Comparison of ENCODE assay signal across 18 cellular contexts in genomic region chr2:27281855-27282559, GRCh38. TPM values are rescaled to one million over a fixed set of nuclear protein-coding genes. Genes with fewer than 3 reads are reported as not detected.
DNase-seq lines count a peak whose midpoint lies in the region; ATAC-seq and TF ChIP-seq lines count a peak whose summit lies in the region.
"Had no signal": no experiment of that assay in that cellular context is flagged by ENCODE, and none has a peak within 500 bp of the region (broad histone marks: within the 10 kb centered on the region; RNA-seq: fewer than 3 reads in every experiment).

Gene TRIM54, plus strand, starts transcription at chr2:27282429. Its CDS starts 303 bp downstream, at chr2:27282732.

- peak within 1 kb of the TSS; percentile 20 for H3K4me3 ChIP-seq in HAP-1
- H3K4me3 ChIP-seq in hepatocyte: no peak within 1 kb of the TSS

- TF ChIP-seq CTCF in hepatocyte (IDR thresholded peaks at IDR 0.05; ENCODE audit: poor library complexity): no peak

- in situ Hi-C loops in HAP-1 (cut with MboI; ENCODE audit: low sequenced_read_pairs): loop anchor here (10.0 kb wide), 2 partner anchors 177 to 317 kb away; no protein-coding TSS in a partner anchor

- DNase-seq in HAP-1 (ENCODE audit: low spot score in 2 of 2) (peak; percentile 84 to 94), amniotic epithelial cell (ENCODE audit: low read depth) (peak; percentile 46), hepatic stellate cell (ENCODE audit: low spot score) (peak; percentile 74), sciatic nerve (ENCODE audit: low spot score) (no peak), hepatocyte (ENCODE audit: low spot score) (no peak), AML-193 (lab: John Stamatoyannopoulos, UW) (no peak), mucosa of gallbladder (ENCODE audit: low spot score) (no peak)
- DNase-seq in stimulated activated CD4-positive, alpha-beta T cell treated with anti-CD3 and anti-CD28 coated beads, Interleukin-12 subunit alpha, Interleukin-12 subunit beta, amount 100 ng/mL, for 4 hours: no peak
- DNase-seq: activated CD4-positive, alpha-beta memory T cell treated with anti-CD3 and anti-CD28 coated beads, Interleukin-2, amount 10 ng/mL, durations not matched to agents 7 days and 5 days; activated effector memory CD4-positive, alpha-beta T cell treated with anti-CD3 and anti-CD28 coated beads, Interleukin-2, amount 50 U/mL, for 16 hours; DND-41; GOT3; NCI-H1048; NCI-H446; RPMI8226 had no signal

- H4K20me1 ChIP-seq in hepatocyte (ENCODE audit: insufficient read depth, poor library complexity, severe bottlenecking): no peaks in the 10 kb centered on the region

- no peak within 1 kb of the TSS for H3K27ac ChIP-seq in hepatocyte

- H3K4me1 ChIP-seq in HAP-1: peaks cover 58% of the 10 kb centered on the region
- H3K4me1 ChIP-seq in hepatocyte (ENCODE audit: insufficient read depth): no peaks in the 10 kb centered on the region

- H3K4me2 ChIP-seq in hepatocyte: no peak within 1 kb of the TSS

- H3K36me3 ChIP-seq in HAP-1 (replicated peaks) (no peaks in the 10 kb centered on the region), hepatocyte (replicated peaks; ENCODE audit: insufficient read depth, low read depth) (no peaks in the 10 kb centered on the region)
- H3K36me3 ChIP-seq: BE2C had no signal

- intact Hi-C loops in sciatic nerve (cut with DNase I): loop anchor here (10.0 kb wide), 1 partner anchor 187 kb away; no protein-coding TSS in a partner anchor

- H3K79me2 ChIP-seq in hepatocyte: no peaks in the 10 kb centered on the region

- no peak within 1 kb of the TSS for H2AFZ ChIP-seq in hepatocyte

- 75% methylated on average over 5 of the region's 5 CpGs for WGBS in hepatocyte (ENCODE audit: low lambda C conversion rate, missing lambda C conversion rate)

- no peaks in the 10 kb centered on the region for H3K9me2 ChIP-seq in hepatocyte (replicated peaks; ENCODE audit: insufficient read depth)

- H3K27me3 ChIP-seq in HAP-1 (ENCODE audit: low read depth) (no peaks in the 10 kb centered on the region), hepatocyte (peaks cover 17% of the 10 kb centered on the region)
- H3K27me3 ChIP-seq: BE2C had no signal

- peak; percentile 17 for ATAC-seq in sciatic nerve
- ATAC-seq: stimulated activated memory B cell treated with anti-CD40 and anti-IgM and Interleukin-4, amounts not matched to agents 10 μg/mL and 1 μg/mL and 100 μg/mL, for 72 hours had no signal

- no peaks in the 10 kb centered on the region for H3K9me3 ChIP-seq in HAP-1
- no peaks in the 10 kb centered on the region for H3K9me3 ChIP-seq in hepatocyte (ENCODE audit: low read depth)
- H3K9me3 ChIP-seq: BE2C had no signal

RNA-seq across cellular contexts. Expression of gene TRIM54, which starts in this region (rescaled TPM):
- total RNA-seq in sciatic nerve (0.31 TPM), hepatocyte (not detected in 2 replicates), mucosa of gallbladder (0.26 TPM)
- not detected in 2 replicates for polyA plus RNA-seq in hepatocyte
- total RNA-seq: bronchial epithelial cell had no signal

Comparison
In these comparisons a context has a peak if more than half of its experiments do, and no peak if none do; other contexts are left out.
1. Peak in ATAC-seq in sciatic nerve; RNA of the gene not detected or under 1 TPM.
2. DNase-seq: peak in HAP-1 (2 of 2), amniotic epithelial cell (single experiment) and hepatic stellate cell (single experiment); none in sciatic nerve (single experiment), hepatocyte (single experiment), AML-193 (0 of 2), stimulated activated CD4-positive, alpha-beta T cell treated with anti-CD3 and anti-CD28 coated beads, Interleukin-12 subunit alpha, Interleukin-12 subunit beta, amount 100 ng/mL, for 4 hours (single experiment) and mucosa of gallbladder (single experiment).